ENCODE assay signal across 1 cellular context in the genomic region with DNA sequence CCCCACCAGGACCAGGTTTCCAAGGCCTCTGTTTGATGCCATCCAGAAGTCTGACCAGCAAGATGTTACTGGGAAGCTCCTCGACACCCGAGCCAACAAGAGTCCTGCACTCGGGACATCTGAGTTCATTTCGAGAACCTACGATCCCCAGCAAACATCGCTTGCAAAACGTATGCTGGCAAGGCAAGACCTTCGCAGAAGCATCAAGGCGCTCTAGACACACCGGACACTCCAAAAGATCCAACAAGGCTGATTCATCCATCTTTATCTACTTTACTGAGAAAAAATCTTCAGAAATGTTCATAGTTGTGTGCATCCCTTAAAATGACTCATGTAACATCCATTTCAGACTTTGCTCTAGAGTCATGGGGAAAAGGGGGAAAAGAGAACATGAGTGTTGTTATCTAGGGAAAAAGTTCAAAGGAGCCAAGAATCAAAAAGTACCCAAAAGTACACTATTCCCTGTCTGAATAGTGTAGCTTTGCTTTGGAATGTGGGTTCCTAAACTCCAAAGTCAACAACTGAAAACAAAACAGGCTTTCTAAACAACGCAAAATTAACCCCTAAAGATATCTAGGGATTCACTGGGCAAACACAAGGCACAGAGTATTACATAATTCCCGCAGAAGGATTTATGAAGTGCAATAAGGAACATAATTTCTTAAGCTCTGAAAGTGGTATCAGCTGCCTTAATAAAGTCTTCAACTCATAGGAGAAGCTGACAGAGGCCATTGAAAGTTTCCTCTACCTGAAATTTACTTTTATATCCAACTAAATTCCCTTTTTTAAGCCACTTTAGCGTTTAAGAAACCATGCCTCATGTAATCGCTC.
TF ChIP-seq lines count a peak whose summit lies in the region.

No MANE protein-coding gene starts in this region.

TF ChIP-seq in H1, 55 proteins besides CTCF, POLR2A, EP300 and RAD21 (continued from another document):
- TF ChIP-seq SP1 (IDR thresholded peaks at IDR 0.05; ENCODE audit: low read depth, low read length) (no peak), RNF2 (IDR thresholded peaks at IDR 0.05; ENCODE audit: borderline replicate concordance, low read depth, low read length, missing control alignments, poor library complexity, severe bottlenecking) (no peak), BRCA1 (IDR thresholded peaks at IDR 0.05; ENCODE audit: low read depth, low read length) (no peak), SAP30 (IDR thresholded peaks at IDR 0.05; ENCODE audit: insufficient read depth, insufficient replicate concordance, low read length) (no peak), YY1 (IDR thresholded peaks at IDR 0.05; ENCODE audit: low read depth, low read length) (no peak), CREB1 (IDR thresholded peaks at IDR 0.05) (no peak), JUN (IDR thresholded peaks at IDR 0.05; ENCODE audit: low read depth, low read length) (no peak), KDM4A (IDR thresholded peaks at IDR 0.05; ENCODE audit: low read depth, low read length, severe bottlenecking) (no peak), KDM1A (IDR thresholded peaks at IDR 0.05; ENCODE audit: borderline replicate concordance, low read length) (no peak), RFX5 (IDR thresholded peaks at IDR 0.05; ENCODE audit: borderline replicate concordance, low read depth, low read length) (no peak), SP4 (IDR thresholded peaks at IDR 0.05; ENCODE audit: low read length) (no peak), TEAD4 (IDR thresholded peaks at IDR 0.05; ENCODE audit: low read depth, low read length) (no peak)
- TF ChIP-seq, protein P1, sequence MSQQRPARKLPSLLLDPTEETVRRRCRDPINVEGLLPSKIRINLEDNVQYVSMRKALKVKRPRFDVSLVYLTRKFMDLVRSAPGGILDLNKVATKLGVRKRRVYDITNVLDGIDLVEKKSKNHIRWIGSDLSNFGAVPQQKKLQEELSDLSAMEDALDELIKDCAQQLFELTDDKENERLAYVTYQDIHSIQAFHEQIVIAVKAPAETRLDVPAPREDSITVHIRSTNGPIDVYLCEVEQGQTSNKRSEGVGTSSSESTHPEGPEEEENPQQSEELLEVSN (IDR thresholded peaks at IDR 0.05): no peak
